ENCODE assay signal across 24 cellular contexts in the genomic region with DNA sequence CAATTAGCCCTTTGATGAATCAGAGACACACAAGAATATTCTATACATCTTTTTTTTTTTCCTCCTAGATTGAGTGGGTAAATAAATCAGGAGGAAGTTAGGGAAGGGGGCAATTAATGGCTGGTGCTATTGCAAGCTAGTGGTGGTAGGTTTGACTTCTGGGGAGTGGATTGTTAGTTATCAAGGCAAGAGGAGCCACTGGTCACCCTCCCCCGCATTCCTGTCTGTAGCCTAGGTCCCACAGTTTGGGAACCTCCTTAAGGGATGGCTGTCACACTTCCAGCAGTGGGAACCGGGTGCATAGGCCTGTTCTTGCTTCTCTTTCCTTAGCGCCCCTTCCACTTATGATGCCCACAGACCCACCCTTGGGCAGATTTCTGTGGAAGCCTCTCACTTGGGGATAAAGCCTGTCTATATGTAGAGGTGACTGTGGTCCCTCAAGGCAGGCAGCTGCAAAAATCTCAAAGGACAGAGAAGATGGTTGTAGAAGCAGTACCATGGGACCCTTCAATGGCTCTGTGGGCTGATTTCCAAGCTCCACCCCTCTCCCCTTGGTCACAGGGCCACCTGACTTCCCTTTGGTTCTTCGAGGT. TPM values are rescaled to one million over a fixed set of nuclear protein-coding genes. Genes with fewer than 3 reads are reported as not detected.
A peak's percentile ranks its signal among the peaks of the same experiment; 100 is the strongest.
DNase-seq lines count a peak whose midpoint lies in the region; ATAC-seq, FAIRE-seq and TF ChIP-seq lines count a peak whose summit lies in the region.
"Had no signal": no experiment of that assay in that cellular context is flagged by ENCODE, and none has a peak within 500 bp of the region (broad histone marks: within the 10 kb centered on the region; RNA-seq: fewer than 3 reads in every experiment).

No MANE protein-coding gene starts in this region.

- H2AK5ac ChIP-seq in H1 (ENCODE audit: low read depth, low read length), result no peak overlapping the region

- H2BK12ac ChIP-seq in H1 (ENCODE audit: low read depth, low read length), result no peak overlapping the region

- H3K79me2 ChIP-seq in Karpas-422 (ENCODE audit: low read length), result 0 out of 2 replicates have a peak, but pooled peaks cover 5% of the 10 kb centered on the region
- H3K79me2 ChIP-seq in H1 (ENCODE audit: control insufficient read depth in 1 of 2, insufficient read depth in 2 of 2, low read length in 2 of 2), result no peaks in the 10 kb centered on the region

- WGBS in H1 (ENCODE audit: extremely low coverage in 1 of 2, insufficient coverage in 1 of 2, insufficient read length in 1 of 2, insufficient replicate concordance in 2 of 2, low coverage in 1 of 2, low lambda C conversion rate in 2 of 2, missing lambda C conversion rate in 1 of 2), 2 experiments, result 92% methylated on average over 4 of the region's 4 CpGs; no CpG with 5 or more reads in 1 of the 2 experiments
- WGBS in spleen, 5 donors, result 58 to 67% (median 65%) methylated on average over 4 of the region's 4 CpGs

- no peak overlapping the region for H2BK5ac ChIP-seq in H1 (ENCODE audit: low read depth, low read length)

- H3K27ac ChIP-seq in Karpas-422 (ENCODE audit: low read length) (no peak overlapping the region), H1 (ENCODE audit: low read depth, low read length) (no peak overlapping the region), spleen (no peak overlapping the region)
- H3K27ac ChIP-seq: 22Rv1; BLaER1 treated with 17β-estradiol and CSF1 and Interleukin-3, amounts not matched to agents 10 nM and 100 nM; SJSA1 had no signal

- no peaks in the 10 kb centered on the region for H3K9me2 ChIP-seq in Karpas-422 (replicated peaks; ENCODE audit: insufficient read depth, low read length)

- H3K4me2 ChIP-seq in Karpas-422 (ENCODE audit: low read depth, low read length, poor library complexity, severe bottlenecking), result no peak overlapping the region
- H3K4me2 ChIP-seq in H1 (ENCODE audit: insufficient read depth in 1 of 2, low read depth in 2 of 2, low read length in 2 of 2), result no peak overlapping the region

- TF ChIP-seq POLR2A in H1 (IDR thresholded peaks at IDR 0.05; ENCODE audit: control extremely low read depth in 1 of 2, low read depth in 2 of 2, low read length in 2 of 2) (no peak), spleen (IDR thresholded peaks at IDR 0.05) (no peak)

- H2BK120ac ChIP-seq in H1 (replicated peaks; ENCODE audit: low read depth, low read length), result no peak overlapping the region

- intact Hi-C loops in spleen (cut with DNase I; ENCODE audit: low total_unique reads), result no loop called here

- no peak for TF ChIP-seq EP300 in H1 (IDR thresholded peaks at IDR 0.05; ENCODE audit: borderline replicate concordance in 1 of 2, low read depth in 2 of 2, low read length in 2 of 2)

- H3K27me3 ChIP-seq in Karpas-422 (ENCODE audit: low read length) (no peaks in the 10 kb centered on the region), H1 (replicated peaks in 1 of 4; ENCODE audit: control insufficient read depth in 3 of 4, extremely low read depth in 1 of 4, insufficient read depth in 3 of 4, low read length in 3 of 4) (peaks cover 0 to 8% (median 2%) of the 10 kb centered on the region in 4 experiments; a peak in 3 of 7 replicates), spleen (replicated peaks in 1 of 7) (no peaks in the 10 kb centered on the region)
- H3K27me3 ChIP-seq: BLaER1 treated with 17β-estradiol and CSF1 and Interleukin-3, amounts not matched to agents 10 nM and 100 nM; SJSA1 had no signal

- no peak for FAIRE-seq in H1 (lab: Jason Lieb, UNC)
- FAIRE-seq: G401.6, GM12892, GM18507, GM19239, RCC 7860 had no signal

- H3K27ac Mint-ChIP-seq in stimulated activated effector memory CD8-positive, alpha-beta T cell treated with anti-CD3 and anti-CD28 coated beads, Interleukin-12 subunit alpha, Interleukin-12 subunit beta, amount 100 ng/mL, for 72 hours, result no peak overlapping the region
- H3K27ac Mint-ChIP-seq: CD8-positive, alpha-beta memory T cell had no signal

- DNase-seq in NCI-H345 (lab: John Stamatoyannopoulos, UW), result peak; percentile 2
- no peak for DNase-seq in NCI-H345 treated with DMSO at 0.1 percent for 48 hours (lab: John Stamatoyannopoulos, UW; ENCODE audit: unreplicated experiment)
- peak; percentile 39 for DNase-seq in Karpas-422
- DNase-seq in H1 (ENCODE audit: low read depth in 1 of 2, low spot score in 2 of 2), result no peak
- peak; percentile 51 for DNase-seq in spleen
- DNase-seq in SIG-M5 (lab: John Stamatoyannopoulos, UW), result no peak
- DNase-seq in stimulated activated effector memory CD8-positive, alpha-beta T cell treated with anti-CD3 and anti-CD28 coated beads, Interleukin-12 subunit alpha, Interleukin-12 subunit beta, amount 100 ng/mL, for 72 hours (ENCODE audit: low spot score in 2 of 2), result no peak
- no peak for DNase-seq in inferior parietal cortex (ENCODE audit: extremely low spot score)
- DNase-seq: ACHN; Calu3; CD8-positive, alpha-beta memory T cell; NCI-H1092 treated with DMSO at 0.1 percent for 48 hours; NCI-H1436 treated with DMSO at 0.1 percent for 48 hours; NCI-H1930; NCI-H510A treated with DMSO at 0.1 percent for 48 hours; NCI-H748 treated with DMSO at 0.1 percent for 48 hours had no signal

- no peak overlapping the region for H2BK15ac ChIP-seq in H1 (ENCODE audit: low read length)

- no peak overlapping the region for H3K23ac ChIP-seq in H1 (ENCODE audit: insufficient read length)

- no peak overlapping the region for H3K14ac ChIP-seq in H1 (ENCODE audit: insufficient read length)

- no peak for TF ChIP-seq RAD21 in H1 (IDR thresholded peaks at IDR 0.05 in 1 of 2, conservative IDR thresholded peaks at IDR 0.05 in 1 of 2; ENCODE audit: low read depth in 2 of 2, low read length in 2 of 2)

- CTCF ChIA-PET in H1 (lab: Charles Lee; ENCODE audit: partially characterized antibody), result interaction anchor here (1.1 to 1.7 kb wide), 3 partner anchors 10 to 14 kb away, joined by 5 to 6 read pairs (median 6); no protein-coding TSS in a partner anchor

- TF ChIP-seq CTCF in H1 (IDR thresholded peaks at IDR 0.05; ENCODE audit: control extremely low read depth in 1 of 3, insufficient read depth in 1 of 3, low read depth in 1 of 3, low read length in 3 of 3) (no peak), spleen (IDR thresholded peaks at IDR 0.05 in 8 of 11, conservative IDR thresholded peaks at IDR 0.05 in 3 of 11) (no peak)

- H4K8ac ChIP-seq in H1 (ENCODE audit: extremely low read depth, insufficient read depth, low read length), result no peak overlapping the region

- H3K36me3 ChIP-seq in Karpas-422 (ENCODE audit: insufficient read depth, low read length) (no peaks in the 10 kb centered on the region), H1 (ENCODE audit: control insufficient read depth in 2 of 4, insufficient read depth in 4 of 4, low read length in 3 of 4) (no peaks in the 10 kb centered on the region), spleen (no peaks in the 10 kb centered on the region)
- H3K36me3 ChIP-seq: BLaER1 treated with 17β-estradiol and CSF1 and Interleukin-3, amounts not matched to agents 10 nM and 100 nM; SJSA1 had no signal

- H3K56ac ChIP-seq in H1 (replicated peaks; ENCODE audit: insufficient read length, low read depth, low read length), result no peak overlapping the region

- no peak overlapping the region for H3K9ac ChIP-seq in Karpas-422 (ENCODE audit: low read length)
- no peak overlapping the region for H3K9ac ChIP-seq in H1 (replicated peaks in 1 of 4; ENCODE audit: extremely low read depth in 1 of 4, low read depth in 3 of 4, low read length in 3 of 4)
- H3K9ac ChIP-seq: BLaER1 treated with 17β-estradiol and CSF1 and Interleukin-3, amounts not matched to agents 10 nM and 100 nM had no signal

- H3K4me3 Mint-ChIP-seq in stimulated activated effector memory CD8-positive, alpha-beta T cell treated with anti-CD3 and anti-CD28 coated beads, Interleukin-12 subunit alpha, Interleukin-12 subunit beta, amount 100 ng/mL, for 72 hours, result no peak overlapping the region

- H3K4me1 ChIP-seq in Karpas-422 (ENCODE audit: low read length) (peaks cover 29% of the 10 kb centered on the region), H1 (replicated peaks in 1 of 4; ENCODE audit: control insufficient read depth in 3 of 4, insufficient read depth in 4 of 4, low read length in 3 of 4) (peaks cover 0 to 6% (median 2%) of the 10 kb centered on the region in 4 experiments; a peak in 5 of 7 replicates), spleen (peaks cover 19 to 33% (median 30%) of the 10 kb centered on the region in 6 donors)

- H3K4ac ChIP-seq in H1 (replicated peaks; ENCODE audit: insufficient read length, low read depth, low read length), result no peak overlapping the region

- 0 out of 2 replicates have a peak overlapping the region, but pooled peaks have one; percentile 72 for H2BK20ac ChIP-seq in H1 (ENCODE audit: low read length)

- ATAC-seq in stimulated activated effector memory CD8-positive, alpha-beta T cell treated with anti-CD3 and anti-CD28 coated beads, Interleukin-12 subunit alpha, Interleukin-12 subunit beta, amount 100 ng/mL, for 72 hours, result no peak

- POLR2A ChIA-PET in H1 (lab: Charles Lee; ENCODE audit: partially characterized antibody), result no interaction called here

- H3K36me3 Mint-ChIP-seq in stimulated activated effector memory CD8-positive, alpha-beta T cell treated with anti-CD3 and anti-CD28 coated beads, Interleukin-12 subunit alpha, Interleukin-12 subunit beta, amount 100 ng/mL, for 72 hours, result peaks cover 5% of the 10 kb centered on the region
- H3K36me3 Mint-ChIP-seq: CD8-positive, alpha-beta memory T cell had no signal

- H4K5ac ChIP-seq in H1 (ENCODE audit: insufficient read length, low read depth, low read length), result no peak overlapping the region

- no peak overlapping the region for H3K18ac ChIP-seq in H1 (ENCODE audit: extremely low read depth, low read length)

- H3K23me2 ChIP-seq in H1 (ENCODE audit: low read depth, low read length), result peaks cover 5% of the 10 kb centered on the region; the same call in 1 of the 2 replicates

- no peaks in the 10 kb centered on the region for H3K9me3 ChIP-seq in Karpas-422 (ENCODE audit: low read length)
- no peaks in the 10 kb centered on the region for H3K9me3 ChIP-seq in H1 (ENCODE audit: insufficient read depth in 2 of 2, low read depth in 1 of 2, low read length in 1 of 2)
- no peaks in the 10 kb centered on the region for H3K9me3 ChIP-seq in spleen
- H3K9me3 ChIP-seq: BLaER1 treated with 17β-estradiol and CSF1 and Interleukin-3, amounts not matched to agents 10 nM and 100 nM; SJSA1 had no signal

- H3K79me1 ChIP-seq in H1 (ENCODE audit: low read depth, low read length), result no peaks in the 10 kb centered on the region

- peaks cover 20% of the 10 kb centered on the region for H3K4me1 Mint-ChIP-seq in stimulated activated effector memory CD8-positive, alpha-beta T cell treated with anti-CD3 and anti-CD28 coated beads, Interleukin-12 subunit alpha, Interleukin-12 subunit beta, amount 100 ng/mL, for 72 hours

- H3K9me3 Mint-ChIP-seq in stimulated activated effector memory CD8-positive, alpha-beta T cell treated with anti-CD3 and anti-CD28 coated beads, Interleukin-12 subunit alpha, Interleukin-12 subunit beta, amount 100 ng/mL, for 72 hours, result no peaks in the 10 kb centered on the region
- H3K9me3 Mint-ChIP-seq: CD8-positive, alpha-beta memory T cell had no signal

- no peaks in the 10 kb centered on the region for H4K20me1 ChIP-seq in Karpas-422 (ENCODE audit: insufficient read depth, low read depth, low read length)
- H4K20me1 ChIP-seq in H1 (replicated peaks in 1 of 2; ENCODE audit: control insufficient read depth in 1 of 2, insufficient read depth in 2 of 2, low read length in 2 of 2), result no peaks in the 10 kb centered on the region
- H4K20me1 ChIP-seq: BLaER1 treated with 17β-estradiol and CSF1 and Interleukin-3, amounts not matched to agents 10 nM and 100 nM had no signal

- no peak overlapping the region for H2AFZ ChIP-seq in Karpas-422 (ENCODE audit: low read length)
- no peak overlapping the region for H2AFZ ChIP-seq in H1 (ENCODE audit: low read length)

- H4K91ac ChIP-seq in H1 (replicated peaks; ENCODE audit: insufficient read length, low read length), result no peak overlapping the region

- H3K4me3 ChIP-seq in Karpas-422 (ENCODE audit: low read length), result no peak overlapping the region
- H3K4me3 ChIP-seq in H1 (ENCODE audit: extremely low read depth in 1 of 4, insufficient read depth in 2 of 4, low read depth in 3 of 4, low read length in 4 of 4), result no peak overlapping the region
- H3K4me3 ChIP-seq in spleen, result no peak overlapping the region
- H3K4me3 ChIP-seq: BLaER1 treated with 17β-estradiol and CSF1 and Interleukin-3, amounts not matched to agents 10 nM and 100 nM; SJSA1 had no signal

RNA-seq across cellular contexts. Expression of a gene that starts 2.3 kb away (rescaled TPM):
- total RNA-seq in Karpas-422 (2014; rRNA removed; shearing (Covaris generic); ENCODE audit: low replicate concordance), result 16.8 and 27.1 TPM in 2 replicates
- 10.3 and 11.7 TPM in 2 replicates for total RNA-seq in H1 (2021; fragmentation: NEBNext Ultra II Directional; extraction: Animal tissue kit (Norgen Biotek cat#: 25700))
- 6.9 and 9.8 TPM in 2 replicates for polyA plus RNA-seq in H1 (2011; rRNA removed)
- polyA plus RNA-seq in H1 (2011; cell fraction: cytosol; rRNA removed), result 8.6 TPM
- polyA plus RNA-seq in H1 (2011; cell fraction: nucleus; rRNA removed), result 9.1 TPM
- polyA plus RNA-seq in H1 (2012, experiment 1 of 2), result 7.5 to 12.1 TPM (median 10.2 TPM) in 4 replicates
- 14.6 TPM for polyA plus RNA-seq in H1 (2012, experiment 2 of 2)
- 6.7 TPM for polyA plus RNA-seq in H1 (2013, experiment 1 of 2)
- 6.8 TPM for polyA plus RNA-seq in H1 (2013, experiment 2 of 2)
- 8.7 and 8.9 TPM in 2 replicates for polyA minus RNA-seq in H1 (2011; rRNA and poly(A)+ RNA removed)
- 4.6 TPM for polyA minus RNA-seq in H1 (2011; cell fraction: cytosol; rRNA and poly(A)+ RNA removed)
- polyA minus RNA-seq in H1 (2011; cell fraction: nucleus; rRNA and poly(A)+ RNA removed), result 4.7 TPM
- total RNA-seq in spleen, result 10 to 100 TPM; 16.9 to 25.2 (median 20.4) TPM
- polyA plus RNA-seq in spleen, result 10 to 100 TPM; 10.6 to 15.6 (median 11.9) TPM

RNA-seq across cellular contexts. Expression of a gene that starts 26.1 kb away (rescaled TPM):
- total RNA-seq in Karpas-422 (2014; rRNA removed; shearing (Covaris generic); ENCODE audit: low replicate concordance), result 297 and 328 TPM in 2 replicates
- 168 and 170 TPM in 2 replicates for total RNA-seq in H1 (2021; fragmentation: NEBNext Ultra II Directional; extraction: Animal tissue kit (Norgen Biotek cat#: 25700))
- polyA plus RNA-seq in H1 (2011; rRNA removed) (881 and 997 TPM in 2 replicates), spleen (100 to 1,000 TPM; 155 to 370 (median 238) TPM)
- polyA plus RNA-seq in H1 (2011; cell fraction: cytosol; rRNA removed), result 532 TPM
- 232 TPM for polyA plus RNA-seq in H1 (2011; cell fraction: nucleus; rRNA removed)
- 258 to 279 TPM (median 266 TPM) in 4 replicates for polyA plus RNA-seq in H1 (2012, experiment 1 of 2)
- 637 TPM for polyA plus RNA-seq in H1 (2012, experiment 2 of 2)
- polyA plus RNA-seq in H1 (2013, experiment 1 of 2), result 290 TPM
- 324 TPM for polyA plus RNA-seq in H1 (2013, experiment 2 of 2)
- 45.0 and 47.6 TPM in 2 replicates for polyA minus RNA-seq in H1 (2011; rRNA and poly(A)+ RNA removed)
- 37.9 TPM for polyA minus RNA-seq in H1 (2011; cell fraction: cytosol; rRNA and poly(A)+ RNA removed)
- polyA minus RNA-seq in H1 (2011; cell fraction: nucleus; rRNA and poly(A)+ RNA removed), result 43.9 TPM
- 100 to 1,000 TPM; 104 to 235 (median 123) TPM for total RNA-seq in spleen

RNA-seq across cellular contexts. Expression of a gene that starts 29.8 kb away (rescaled TPM):
- not detected in 2 replicates for total RNA-seq in Karpas-422 (2014; rRNA removed; shearing (Covaris generic); ENCODE audit: low replicate concordance)
- total RNA-seq in H1 (2021; fragmentation: NEBNext Ultra II Directional; extraction: Animal tissue kit (Norgen Biotek cat#: 25700)), result 11.4 and 13.0 TPM in 2 replicates
- polyA plus RNA-seq in H1 (2011; rRNA removed) (5.0 and 6.0 TPM in 2 replicates), spleen (1 to 10 TPM; 1.9 to 7.7 (median 6.6) TPM)
- 5.6 TPM for polyA plus RNA-seq in H1 (2011; cell fraction: cytosol; rRNA removed)
- polyA plus RNA-seq in H1 (2011; cell fraction: nucleus; rRNA removed), result 8.0 TPM
- 7.1 to 8.8 TPM (median 8.0 TPM) in 4 replicates for polyA plus RNA-seq in H1 (2012, experiment 1 of 2)
- 5.8 TPM for polyA plus RNA-seq in H1 (2012, experiment 2 of 2)
- polyA plus RNA-seq in H1 (2013, experiment 1 of 2), result 6.1 TPM
- polyA plus RNA-seq in H1 (2013, experiment 2 of 2), result 6.6 TPM
- polyA minus RNA-seq in H1 (2011; rRNA and poly(A)+ RNA removed), result 8.0 and 12.4 TPM in 2 replicates
- polyA minus RNA-seq in H1 (2011; cell fraction: cytosol; rRNA and poly(A)+ RNA removed), result 4.6 TPM
- 6.4 TPM for polyA minus RNA-seq in H1 (2011; cell fraction: nucleus; rRNA and poly(A)+ RNA removed)
- 10 to 100 TPM in 6 of 7 donors, 1 to 10 TPM in 1; 9.6 to 35.3 (median 19.9) TPM for total RNA-seq in spleen
- total RNA-seq: Calu3; CD8-positive, alpha-beta memory T cell had no signal
- polyA plus RNA-seq: CD8-positive, alpha-beta memory T cell had no signal

Comparison
In these comparisons a context has a peak if more than half of its experiments do, and no peak if none do; other contexts are left out.
1. DNase-seq: peak in NCI-H345 (single experiment), Karpas-422 (single experiment) and spleen (single experiment); none in NCI-H345 treated with DMSO at 0.1 percent for 48 hours (single experiment), H1 (0 of 2), SIG-M5 (single experiment), stimulated activated effector memory CD8-positive, alpha-beta T cell treated with anti-CD3 and anti-CD28 coated beads, Interleukin-12 subunit alpha, Interleukin-12 subunit beta, amount 100 ng/mL, for 72 hours (0 of 2) and inferior parietal cortex (single experiment).
2. RNA of a gene that starts 29.8 kb away (total RNA-seq): 9.6 to 35.3 TPM in spleen and 11.4 to 13.0 TPM in H1; not detected in Karpas-422; every median in the first group is over 10 times any median in the second.